In genomic region chr1:184792450-184792969, GRCh38 we compare ENCODE assay signal across 8 cellular contexts. TPM values are rescaled to one million over a fixed set of nuclear protein-coding genes. Genes with fewer than 3 reads are reported as not detected.
DNase-seq lines count a peak whose midpoint lies in the region; ATAC-seq, FAIRE-seq and TF ChIP-seq lines count a peak whose summit lies in the region.

No MANE protein-coding gene starts in this region.

- H3K27me3 ChIP-seq in liver (ENCODE audit: control insufficient read depth in 4 of 4, insufficient read depth in 4 of 4, low read length in 3 of 4) (no peaks in the 10 kb centered on the region), thyroid gland (no peaks in the 10 kb centered on the region)

- TF ChIP-seq RAD21 in liver (IDR thresholded peaks at IDR 0.05), result peak; percentile 49 to 65

- H3K4me3 ChIP-seq in cardiac fibroblast (replicated peaks in 1 of 2; ENCODE audit: low read depth in 2 of 2, low read length in 2 of 2) (peak overlapping the region in 1 of 2 donors; percentile 12), liver (ENCODE audit: low read depth in 1 of 3, low read length in 3 of 3) (no peak overlapping the region), thyroid gland (replicated peaks in 1 of 3) (no peak overlapping the region)

- no peak for TF ChIP-seq CTCF in cardiac fibroblast (IDR thresholded peaks at IDR 0.05; ENCODE audit: low read depth, low read length)
- TF ChIP-seq CTCF in liver (IDR thresholded peaks at IDR 0.05; ENCODE audit: low read depth, low read length, missing input control), result no peak
- no peak for TF ChIP-seq CTCF in thyroid gland (IDR thresholded peaks at IDR 0.05)

- H3K36me3 ChIP-seq in liver (ENCODE audit: control insufficient read depth in 4 of 4, insufficient read depth in 3 of 4, low read depth in 1 of 4, low read length in 3 of 4), result no peaks in the 10 kb centered on the region
- no peaks in the 10 kb centered on the region for H3K36me3 ChIP-seq in thyroid gland

- ATAC-seq in HG03045 (IDR thresholded peaks at IDR 0.05; ENCODE audit: unreplicated experiment), result no peak
- ATAC-seq in HG03039 (IDR thresholded peaks at IDR 0.05; ENCODE audit: unreplicated experiment), result no peak
- no peak for ATAC-seq in HG03280 (IDR thresholded peaks at IDR 0.05; ENCODE audit: unreplicated experiment)

- intact Hi-C loops in thyroid gland (cut with DNase I), result no loop called here

- no peaks in the 10 kb centered on the region for H3K9me3 ChIP-seq in liver (ENCODE audit: control insufficient read depth in 4 of 4, low read length in 3 of 4)
- no peaks in the 10 kb centered on the region for H3K9me3 ChIP-seq in thyroid gland

- peak overlapping the region; percentile 55 to 74 for H3K27ac ChIP-seq in liver (ENCODE audit: low read depth in 1 of 2, low read length in 2 of 2)
- H3K27ac ChIP-seq in thyroid gland, result peak overlapping the region; percentile 6 to 60 (median 33)

- 10% methylated on average over 5 of the region's 5 CpGs for WGBS in liver
- 40 to 57% methylated on average over 5 of the region's 5 CpGs for WGBS in thyroid gland, 2 donors

- no peak for TF ChIP-seq POLR2A in thyroid gland (IDR thresholded peaks at IDR 0.05)

- H3K9ac ChIP-seq in liver (ENCODE audit: low read depth in 1 of 2, low read length in 2 of 2), result no peak overlapping the region

- H3K4me1 ChIP-seq in liver (ENCODE audit: control insufficient read depth in 4 of 4, insufficient read depth in 4 of 4, low read length in 3 of 4) (peaks cover 7 to 39% (median 29%) of the 10 kb centered on the region in 4 donors), thyroid gland (no peaks in the 10 kb centered on the region)

- no peak for DNase-seq in GM19239 (ENCODE audit: insufficient read length, low spot score)
- peak; percentile 97 for DNase-seq in NOMO-1 treated with DMSO at 0.1 percent for 48 hours (lab: John Stamatoyannopoulos, UW; ENCODE audit: unreplicated experiment)
- DNase-seq in cardiac fibroblast (ENCODE audit: low read depth in 2 of 2), result peak; percentile 93 to 99
- peak; percentile 10 to 27 for DNase-seq in thyroid gland

- FAIRE-seq in GM19239 (lab: Jason Lieb, UNC), result peak; percentile 52

TF ChIP-seq in liver, 16 proteins besides CTCF, POLR2A, EP300 and RAD21:
- TF ChIP-seq TAF1 (conservative IDR thresholded peaks at IDR 0.05) (peak; percentile 56), JUND (IDR thresholded peaks at IDR 0.05) (peak; percentile 83 to 92), NR2F2 (IDR thresholded peaks at IDR 0.05) (peak; percentile 41), EGR1 (IDR thresholded peaks at IDR 0.05; ENCODE audit: low read depth in 2 of 2) (peak in 1 of 2 donors; percentile 66), HNF4G (IDR thresholded peaks at IDR 0.05) (peak; percentile 96), SP1 (IDR thresholded peaks at IDR 0.05) (peak; percentile 98), ZBTB33 (IDR thresholded peaks at IDR 0.05) (peak; percentile 60), FOXA2 (IDR thresholded peaks at IDR 0.05) (peak; percentile 95), REST (IDR thresholded peaks at IDR 0.05) (peak; percentile 79), HNF4A (conservative IDR thresholded peaks at IDR 0.05) (peak; percentile 98), MAX (IDR thresholded peaks at IDR 0.05) (peak; percentile 84), RXRA (IDR thresholded peaks at IDR 0.05) (peak; percentile 91 to 92), GABPA (IDR thresholded peaks at IDR 0.05 in 1 of 2, conservative IDR thresholded peaks at IDR 0.05 in 1 of 2) (no peak), ATF3 (IDR thresholded peaks at IDR 0.05) (peak; percentile 44), FOXA1 (IDR thresholded peaks at IDR 0.05) (peak; percentile 95), YY1 (IDR thresholded peaks at IDR 0.05) (peak; percentile 87)

RNA-seq across cellular contexts. Expression of gene EDEM3, which starts 37.9 kb away (rescaled TPM):
- total RNA-seq in liver (10 to 100 TPM; 32.9 to 53.8 TPM), thyroid gland (10 to 100 TPM; 29.3 to 43.0 (median 35.9) TPM)
- polyA plus RNA-seq in liver, result 10 to 100 TPM; 11.7 to 14.5 TPM
